10 cellular contexts compared by ENCODE assay signal in the genomic region with DNA sequence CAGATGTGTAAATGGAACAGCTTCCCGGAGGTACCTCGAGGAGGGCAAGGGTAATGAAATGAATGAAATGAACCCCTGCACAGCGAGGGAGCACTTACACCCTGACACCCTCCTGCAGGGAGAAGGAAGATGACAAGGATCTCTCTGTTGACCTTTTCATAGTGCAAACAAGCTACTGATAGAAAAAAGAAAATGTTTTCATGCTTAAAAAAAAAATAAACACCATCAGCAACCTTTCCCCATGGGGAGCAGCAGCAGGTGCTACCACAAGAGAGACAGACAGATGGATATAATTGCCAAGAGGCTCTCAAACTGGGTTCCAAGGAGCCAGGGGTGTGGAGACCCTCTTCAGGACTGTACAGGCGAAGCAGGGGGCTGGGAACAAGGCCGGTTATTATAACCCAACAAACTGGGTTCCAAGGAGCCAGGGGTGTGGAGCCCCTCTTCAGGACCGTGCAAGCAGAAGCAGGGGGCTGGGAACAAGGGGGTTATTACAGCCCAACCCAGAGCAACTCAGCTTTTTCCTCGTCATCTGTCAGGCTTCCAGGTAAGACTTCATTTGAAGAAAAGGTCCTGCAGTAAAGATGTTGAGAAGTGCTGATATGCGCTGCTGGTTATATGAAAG. TPM values are rescaled to one million over a fixed set of nuclear protein-coding genes. Genes with fewer than 3 reads are reported as not detected.
A peak's percentile ranks its signal among the peaks of the same experiment; 100 is the strongest.
DNase-seq lines count a peak whose midpoint lies in the region; ATAC-seq and TF ChIP-seq lines count a peak whose summit lies in the region.
"Had no signal": no experiment of that assay in that cellular context is flagged by ENCODE, and none has a peak within 500 bp of the region (broad histone marks: within the 10 kb centered on the region; RNA-seq: fewer than 3 reads in every experiment).

No MANE protein-coding gene starts in this region.

- H3K9me3 ChIP-seq in mucosa of descending colon: no peaks in the 10 kb centered on the region
- H3K9me3 ChIP-seq in stomach: no peaks in the 10 kb centered on the region

- TF ChIP-seq POLR2A in stomach (IDR thresholded peaks at IDR 0.05): no peak

- no peak for TF ChIP-seq CTCF in mucosa of descending colon (IDR thresholded peaks at IDR 0.05)
- TF ChIP-seq CTCF in stomach (IDR thresholded peaks at IDR 0.05): no peak

- H3K4me3 ChIP-seq in mucosa of descending colon (no peak overlapping the region), stomach (no peak overlapping the region)

- DNase-seq in NCI-H187 treated with DMSO at 0.1 percent for 48 hours (lab: John Stamatoyannopoulos, UW): peak; percentile 55
- peak in 2 of 3 donors; percentile 38 to 39 for DNase-seq in mucosa of descending colon
- DNase-seq in stomach: no peak
- DNase-seq in kidney tubule cell (ENCODE audit: low spot score): no peak
- DNase-seq in putamen (ENCODE audit: low spot score): no peak
- DNase-seq in HUDEP-2 (lab: John Stamatoyannopoulos, UW; ENCODE audit: unreplicated experiment in 76 of 76): no peak
- DNase-seq: T-helper 17 cell had no signal

- intact Hi-C loops in mucosa of descending colon (cut with DNase I, micrococcal nuclease) (no loop called here), stomach (cut with DNase I; ENCODE audit: low total_unique reads) (no loop called here)

- WGBS in stomach, 5 donors: 27 to 51% (median 42%) methylated on average over 7 to 8 of the region's 8 CpGs

- ATAC-seq in mucosa of descending colon (no peak), HG03565 (IDR thresholded peaks at IDR 0.05; ENCODE audit: unreplicated experiment) (no peak)
- ATAC-seq: T-helper 17 cell had no signal

- H3K4me1 ChIP-seq in mucosa of descending colon (ENCODE audit: low read depth) (peaks cover 45% of the 10 kb centered on the region), stomach (peaks cover 41 to 75% (median 58%) of the 10 kb centered on the region in 4 donors)

- peak overlapping the region; percentile 71 for H3K27ac ChIP-seq in angular gyrus (ENCODE audit: low read depth, low read length)
- peak overlapping the region; percentile 87 to 93 (median 91) for H3K27ac ChIP-seq in stomach
- H3K27ac ChIP-seq: brain microvascular endothelial cell had no signal

- no peak for TF ChIP-seq EP300 in stomach (IDR thresholded peaks at IDR 0.05)

- no peaks in the 10 kb centered on the region for H3K27me3 ChIP-seq in stomach
- H3K27me3 ChIP-seq: brain microvascular endothelial cell had no signal

- H3K36me3 ChIP-seq in mucosa of descending colon (ENCODE audit: low read depth): no peaks in the 10 kb centered on the region
- H3K36me3 ChIP-seq in stomach: no peaks in the 10 kb centered on the region
- H3K36me3 ChIP-seq: brain microvascular endothelial cell had no signal

RNA-seq across cellular contexts. Expression of gene RPH3AL, which starts 0.7 kb away (rescaled TPM):
- total RNA-seq in mucosa of descending colon (10 to 100 TPM; 24.0 to 44.1 (median 36.7) TPM), stomach (10 to 100 TPM in 3 of 5 donors, 1 to 10 TPM in 2; 4.9 to 38.5 (median 16.0) TPM)
- 10 to 100 TPM in 2 of 3 donors, 1 to 10 TPM in 1; 5.1 to 20.0 (median 18.9) TPM for polyA plus RNA-seq in stomach

Comparison
In these comparisons a context has a peak if more than half of its experiments do, and no peak if none do; other contexts are left out.
1. DNase-seq: peak in NCI-H187 treated with DMSO at 0.1 percent for 48 hours (single experiment) and mucosa of descending colon (2 of 3); none in stomach (single experiment), kidney tubule cell (single experiment), putamen (single experiment) and HUDEP-2 (0 of 76).